ENCODE assay signal across 9 cellular contexts in genomic region chr19:18672606-18673337, GRCh38. TPM values are rescaled to one million over a fixed set of nuclear protein-coding genes. Genes with fewer than 3 reads are reported as not detected.
DNase-seq lines count a peak whose midpoint lies in the region; ATAC-seq and TF ChIP-seq lines count a peak whose summit lies in the region.
"Had no signal": no experiment of that assay in that cellular context is flagged by ENCODE, and none has a peak within 500 bp of the region (broad histone marks: within the 10 kb centered on the region; RNA-seq: fewer than 3 reads in every experiment).

No MANE protein-coding gene starts in this region.

- DNase-seq in SK-N-DZ (ENCODE audit: low spot score) (peak; percentile 59), fibroblast of mammary gland (ENCODE audit: low read depth) (peak; percentile 51), AML-193 (lab: John Stamatoyannopoulos, UW) (no peak)
- DNase-seq in activated naive CD8-positive, alpha-beta T cell treated with anti-CD3 and anti-CD28 coated beads for 36 hours = no peak
- DNase-seq: islet precursor cell had no signal

- H3K9me3 Mint-ChIP-seq in activated naive CD8-positive, alpha-beta T cell treated with anti-CD3 and anti-CD28 coated beads for 36 hours = no peaks in the 10 kb centered on the region

- no peaks in the 10 kb centered on the region for H3K27me3 Mint-ChIP-seq in activated naive CD8-positive, alpha-beta T cell treated with anti-CD3 and anti-CD28 coated beads for 36 hours

- no peaks in the 10 kb centered on the region for H3K27me3 ChIP-seq in rectal smooth muscle tissue (ENCODE audit: control insufficient read depth, insufficient read depth, low read length)

- H3K4me3 ChIP-seq in fibroblast of mammary gland (ENCODE audit: control insufficient read depth, low read depth, low read length) (no peak overlapping the region), rectal smooth muscle tissue (ENCODE audit: low read length) (no peak overlapping the region)

- TF ChIP-seq CTCF in GM12873 (IDR thresholded peaks at IDR 0.05; ENCODE audit: insufficient read depth, low read depth, low read length, missing control alignments) = peak; percentile 24
- peak; percentile 37 for TF ChIP-seq CTCF in fibroblast of mammary gland (conservative IDR thresholded peaks at IDR 0.05; ENCODE audit: control insufficient read depth, insufficient read depth, low read depth, low read length)

- H3K9ac ChIP-seq in rectal smooth muscle tissue (ENCODE audit: low read length) = no peak overlapping the region

- H3K36me3 ChIP-seq in rectal smooth muscle tissue (ENCODE audit: control insufficient read depth, insufficient read depth, low read length) = peaks cover 15% of the 10 kb centered on the region

- H3K36me3 Mint-ChIP-seq in activated naive CD8-positive, alpha-beta T cell treated with anti-CD3 and anti-CD28 coated beads for 36 hours = no peaks in the 10 kb centered on the region

- H3K4me3 Mint-ChIP-seq in activated naive CD8-positive, alpha-beta T cell treated with anti-CD3 and anti-CD28 coated beads for 36 hours = no peak overlapping the region

- H3K4me1 ChIP-seq in rectal smooth muscle tissue (ENCODE audit: control insufficient read depth, insufficient read depth, low read length) = peaks cover 10% of the 10 kb centered on the region

- no peak overlapping the region for H3K27ac Mint-ChIP-seq in activated naive CD8-positive, alpha-beta T cell treated with anti-CD3 and anti-CD28 coated beads for 36 hours

- ATAC-seq in GM21367 (IDR thresholded peaks at IDR 0.05; ENCODE audit: unreplicated experiment) (no peak), HG03460 (IDR thresholded peaks at IDR 0.05; ENCODE audit: unreplicated experiment) (no peak)

- H3K4me1 Mint-ChIP-seq in activated naive CD8-positive, alpha-beta T cell treated with anti-CD3 and anti-CD28 coated beads for 36 hours = no peaks in the 10 kb centered on the region

- H3K27ac ChIP-seq in rectal smooth muscle tissue (ENCODE audit: low read depth, low read length) = peak overlapping the region; percentile 85

RNA-seq across cellular contexts. Expression of gene CRTC1, which starts 10.7 kb away (rescaled TPM):
- polyA plus RNA-seq in SK-N-DZ (2014; cell fraction: cytosol; rRNA removed) = 1.8 and 2.4 TPM in 2 replicates
- 9.7 and 10.7 TPM in 2 replicates for polyA plus RNA-seq in SK-N-DZ (2014; cell fraction: nucleus; rRNA removed)
- total RNA-seq in activated naive CD8-positive, alpha-beta T cell treated with anti-CD3 and anti-CD28 coated beads for 36 hours = 1 to 10 TPM; 5.1 TPM

RNA-seq across cellular contexts. Expression of gene KLHL26, which starts 35.9 kb away (rescaled TPM):
- polyA plus RNA-seq in SK-N-DZ (2014; cell fraction: cytosol; rRNA removed) = 3.0 and 6.1 TPM in 2 replicates
- polyA plus RNA-seq in SK-N-DZ (2014; cell fraction: nucleus; rRNA removed) = 1.6 and 2.7 TPM in 2 replicates
- 10 to 100 TPM; 15.8 to 16.1 TPM for total RNA-seq in activated naive CD8-positive, alpha-beta T cell treated with anti-CD3 and anti-CD28 coated beads for 36 hours

Comparison
In these comparisons a context has a peak if more than half of its experiments do, and no peak if none do; other contexts are left out.
1. DNase-seq: peak in SK-N-DZ (single experiment) and fibroblast of mammary gland (single experiment); none in activated naive CD8-positive, alpha-beta T cell treated with anti-CD3 and anti-CD28 coated beads for 36 hours (single experiment) and AML-193 (0 of 2).